ENCODE assay signal across 1 cellular context in the genomic region with DNA sequence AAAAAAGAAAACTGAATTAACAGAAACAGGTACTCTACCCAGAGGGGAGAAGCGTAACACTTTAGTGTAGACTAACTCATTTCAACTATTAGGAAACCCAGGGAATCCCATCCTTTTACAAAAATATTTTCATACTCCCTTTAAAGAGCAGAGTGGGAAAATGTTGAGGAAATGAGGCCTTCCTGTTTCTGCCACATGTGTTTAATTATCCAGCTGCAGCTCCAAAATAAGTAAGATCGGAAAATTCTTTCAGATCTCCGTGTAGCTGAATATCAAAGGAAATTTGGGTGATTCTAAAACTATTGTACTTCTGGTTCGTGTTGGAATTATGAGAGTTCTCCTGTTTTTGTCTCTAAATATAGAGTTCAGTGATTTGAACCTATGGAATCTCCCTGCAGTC.
TF ChIP-seq lines count a peak whose summit lies in the region.

No MANE protein-coding gene starts in this region.

TF ChIP-seq in endothelial cell of umbilical vein, 7 proteins besides CTCF, POLR2A, EP300 and RAD21:
- no peak for TF ChIP-seq MYC (IDR thresholded peaks at IDR 0.05; ENCODE audit: low read depth, low read length)
- TF ChIP-seq GATA2 (IDR thresholded peaks at IDR 0.05; ENCODE audit: insufficient read depth, insufficient read length, low read depth, low read length), result no peak
- TF ChIP-seq JUN (IDR thresholded peaks at IDR 0.05; ENCODE audit: borderline replicate concordance, insufficient read depth, insufficient read length, low read depth), result no peak
- TF ChIP-seq FOS (IDR thresholded peaks at IDR 0.05; ENCODE audit: borderline replicate concordance, insufficient read depth, low read length), result no peak
- TF ChIP-seq, protein P1, sequence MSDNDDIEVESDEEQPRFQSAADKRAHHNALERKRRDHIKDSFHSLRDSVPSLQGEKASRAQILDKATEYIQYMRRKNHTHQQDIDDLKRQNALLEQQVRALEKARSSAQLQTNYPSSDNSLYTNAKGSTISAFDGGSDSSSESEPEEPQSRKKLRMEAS (IDR thresholded peaks at IDR 0.05; ENCODE audit: insufficient read depth, insufficient read length), result no peak
- no peak for TF ChIP-seq POLR2AphosphoS5 (IDR thresholded peaks at IDR 0.05; ENCODE audit: insufficient read depth, low read depth, low read length)
- no peak for TF ChIP-seq EZH2 (IDR thresholded peaks at IDR 0.05; ENCODE audit: borderline replicate concordance, low read depth, low read length, severe bottlenecking)
TF ChIP-seq in endothelial cell of umbilical vein: peak in this region for 0.
